In the genomic region with DNA sequence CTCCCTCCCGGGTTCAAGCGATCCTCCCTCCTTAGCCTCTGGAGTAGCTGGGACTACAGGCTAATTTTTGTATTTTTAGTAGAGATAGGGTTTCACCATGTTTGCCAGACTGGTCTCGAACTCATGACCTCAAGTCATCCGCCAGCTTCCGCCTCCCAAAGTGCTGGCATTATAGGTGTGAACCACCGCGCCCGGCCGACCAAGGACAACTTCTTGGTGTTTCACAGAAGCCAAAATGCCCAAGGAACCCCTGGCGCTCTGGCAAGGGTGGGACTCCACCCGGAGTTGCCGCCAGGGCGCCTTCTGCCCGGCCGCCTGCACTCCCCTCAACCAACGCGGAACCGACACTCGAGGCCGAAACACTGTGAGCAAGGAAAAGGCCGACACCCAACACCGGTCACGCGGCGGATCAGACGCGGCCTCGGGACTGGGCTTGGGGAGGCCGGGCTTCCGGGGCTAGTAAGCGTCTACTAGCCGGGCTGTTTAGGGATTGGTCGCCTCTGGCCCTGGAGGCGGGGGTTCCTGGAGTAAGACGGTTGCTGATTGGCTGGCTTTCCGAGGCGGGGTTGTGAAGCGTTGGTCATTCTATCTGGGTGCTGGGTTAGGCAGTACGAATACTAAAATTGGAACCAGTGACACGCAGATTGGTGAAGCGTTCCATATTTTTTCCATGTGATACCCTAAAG, we compare ENCODE assay signal across 9 cellular contexts.
DNase-seq lines count a peak whose midpoint lies in the region; ATAC-seq, FAIRE-seq and TF ChIP-seq lines count a peak whose summit lies in the region.
"Had no signal": no experiment of that assay in that cellular context is flagged by ENCODE, and none has a peak within 500 bp of the region (broad histone marks: within the 10 kb centered on the region; RNA-seq: fewer than 3 reads in every experiment).

No MANE protein-coding gene starts in this region.

- no peak overlapping the region for H3K27ac ChIP-seq in MM.1S (ENCODE audit: low read length)

- H3K36me3 ChIP-seq in MM.1S (replicated peaks; ENCODE audit: insufficient read depth, low read length): no peaks in the 10 kb centered on the region

- H3K36me3 Mint-ChIP-seq in memory B cell: no peaks in the 10 kb centered on the region

- peak overlapping the region; percentile 83 for H3K4me3 Mint-ChIP-seq in memory B cell

- no peak overlapping the region for H3K9ac ChIP-seq in MM.1S (ENCODE audit: low read length)

- peak; percentile 89 for FAIRE-seq in endometrium (lab: Jason Lieb, UNC)
- FAIRE-seq: colon had no signal

- no peaks in the 10 kb centered on the region for H4K20me1 ChIP-seq in MM.1S (ENCODE audit: insufficient read depth, low read length)

- TF ChIP-seq CTCF in MM.1S (IDR thresholded peaks at IDR 0.05; ENCODE audit: low read length): no peak

- no peaks in the 10 kb centered on the region for H3F3A ChIP-seq in MM.1S (ENCODE audit: insufficient read depth, low read length)

- peak; percentile 97 for ATAC-seq in memory B cell (ENCODE audit: low read depth)

- H2AFZ ChIP-seq in MM.1S (ENCODE audit: low read length): no peak overlapping the region

- H3K27me3 Mint-ChIP-seq in memory B cell: no peaks in the 10 kb centered on the region

- H3K27ac Mint-ChIP-seq in memory B cell: peak overlapping the region; percentile 76

- no peaks in the 10 kb centered on the region for H3K27me3 ChIP-seq in MM.1S (replicated peaks; ENCODE audit: insufficient read depth, low read length)

- H3K4me2 ChIP-seq in MM.1S (ENCODE audit: low read depth, low read length): no peak overlapping the region

- POLR2A ChIA-PET in HEK293T (lab: Yijun Ruan, JAX): no interaction called here

- H3K4me1 ChIP-seq in MM.1S (ENCODE audit: low read length): no peaks in the 10 kb centered on the region

- H3K79me2 ChIP-seq in MM.1S (ENCODE audit: low read length): no peaks in the 10 kb centered on the region

- H3K4me3 ChIP-seq in MM.1S (ENCODE audit: low read length): no peak overlapping the region

- no peaks in the 10 kb centered on the region for H3K9me3 Mint-ChIP-seq in memory B cell

- no peaks in the 10 kb centered on the region for H3K9me3 ChIP-seq in MM.1S (replicated peaks; ENCODE audit: insufficient read depth, low read length)

- H3K4me1 Mint-ChIP-seq in memory B cell: peaks cover 15% of the 10 kb centered on the region

- CTCF ChIA-PET in HEK293T (lab: Yijun Ruan, JAX): no interaction called here

- DNase-seq in EH (ENCODE audit: low read depth) (peak; percentile 97), HEK293T (ENCODE audit: extremely low spot score) (peak; percentile 48), NCI-H226 (peak; percentile 93), memory B cell (ENCODE audit: low spot score in 2 of 2) (peak; percentile 74 to 77), MM.1S (no peak)
- DNase-seq in activated CD8-positive, alpha-beta memory T cell treated with anti-CD3 and anti-CD28 coated beads, Interleukin-2, amount 50 U/mL, for 48 hours: peak; percentile 90
- DNase-seq in stimulated activated CD4-positive, alpha-beta T cell treated with anti-CD3 and anti-CD28 coated beads, TNF-alpha, amount 100 ng/mL, for 4 hours (ENCODE audit: low read depth in 3 of 3): peak; percentile 68 to 74 (median 73)

- H3K9me2 ChIP-seq in MM.1S (replicated peaks; ENCODE audit: insufficient read depth, low read length): no peaks in the 10 kb centered on the region

TF ChIP-seq in HEK293T, 16 proteins besides CTCF, POLR2A, EP300 and RAD21:
- TF ChIP-seq ELF4 (IDR thresholded peaks at IDR 0.05) (no peak), FOXA1 (IDR thresholded peaks at IDR 0.05) (no peak)
TF ChIP-seq in HEK293T: peak in this region for 0.
